ENCODE assay signal across 6 cellular contexts in genomic region chr9:87778996-87779395, GRCh38.
"Had no signal": no experiment of that assay in that cellular context is flagged by ENCODE, and none has a peak within 500 bp of the region (broad histone marks: within the 10 kb centered on the region; RNA-seq: fewer than 3 reads in every experiment).

No MANE protein-coding gene starts in this region.

- ATAC-seq: HepG2, K562 had no signal

- H3K36me3 Mint-ChIP-seq: IgD-negative memory B cell had no signal

- H3K4me3 Mint-ChIP-seq: IgD-negative memory B cell had no signal

- FAIRE-seq: HepG2, HTR-8/SVneo, K562 had no signal

- H3K27ac Mint-ChIP-seq: IgD-negative memory B cell had no signal

- H3K4me1 Mint-ChIP-seq: IgD-negative memory B cell had no signal

- DNase-seq: IMR-90, KBM-7 had no signal

- H3K4me3 ChIP-seq: K562 had no signal
